In genomic region chr17:1362964-1363363, GRCh38 we compare ENCODE assay signal across 8 cellular contexts. TPM values are rescaled to one million over a fixed set of nuclear protein-coding genes. Genes with fewer than 3 reads are reported as not detected.
DNase-seq lines count a peak whose midpoint lies in the region; ATAC-seq and TF ChIP-seq lines count a peak whose summit lies in the region.

No MANE protein-coding gene starts in this region.

- intact Hi-C loops in dorsolateral prefrontal cortex (cut with DNase I) = loop anchor here in 1 of 2 donors (5.0 kb wide), 2 partner anchors 34 to 154 kb away; partner anchors contain the start of gene INPP5K

- no peak for DNase-seq in activated naive CD4-positive, alpha-beta T cell treated with anti-CD3 and anti-CD28 coated beads, Interleukin-2, amount 50 U/mL, for 72 hours (ENCODE audit: low spot score in 2 of 2)
- DNase-seq in medulla oblongata (ENCODE audit: extremely low spot score) = peak; percentile 77
- no peak for DNase-seq in dorsolateral prefrontal cortex
- DNase-seq in ureter (ENCODE audit: low spot score) = no peak
- DNase-seq in NCI-H2196 treated with DMSO at 0.1 percent for 48 hours (lab: John Stamatoyannopoulos, UW; ENCODE audit: unreplicated experiment) = no peak
- no peak for DNase-seq in activated effector memory CD4-positive, alpha-beta T cell treated with anti-CD3 and anti-CD28 coated beads, Interleukin-2, amount 50 U/mL, for 16 hours

- no peaks in the 10 kb centered on the region for H3K9me3 ChIP-seq in BLaER1 treated with 17β-estradiol and CSF1 and Interleukin-3, amounts not matched to agents 10 nM and 100 nM (replicated peaks in 1 of 11)

- H3K36me3 ChIP-seq in BLaER1 treated with 17β-estradiol and CSF1 and Interleukin-3, amounts not matched to agents 10 nM and 100 nM = peaks cover 38 to 69% (median 53%) of the 10 kb centered on the region in 11 experiments

- peak; percentile 49 for ATAC-seq in HG03108 (IDR thresholded peaks at IDR 0.05; ENCODE audit: unreplicated experiment)
- ATAC-seq in activated naive CD4-positive, alpha-beta T cell treated with anti-CD3 and anti-CD28 coated beads, Interleukin-2, amount 50 U/mL, for 72 hours = peak in 1 of 2 donors; percentile 32

- peak overlapping the region; percentile 2 to 58 for H3K27ac Mint-ChIP-seq in activated naive CD4-positive, alpha-beta T cell treated with anti-CD3 and anti-CD28 coated beads, Interleukin-2, amount 50 U/mL, for 72 hours

- peak overlapping the region; percentile 72 to 90 (median 80); a peak in 21 of 22 replicates for H3K9ac ChIP-seq in BLaER1 treated with 17β-estradiol and CSF1 and Interleukin-3, amounts not matched to agents 10 nM and 100 nM

- peak overlapping the region; percentile 68 to 100 (median 90) for H3K4me2 ChIP-seq in BLaER1 treated with 17β-estradiol and CSF1 and Interleukin-3, amounts not matched to agents 10 nM and 100 nM

- no peaks in the 10 kb centered on the region for H3K9me3 Mint-ChIP-seq in activated naive CD4-positive, alpha-beta T cell treated with anti-CD3 and anti-CD28 coated beads, Interleukin-2, amount 50 U/mL, for 72 hours

- H3K36me3 Mint-ChIP-seq in activated naive CD4-positive, alpha-beta T cell treated with anti-CD3 and anti-CD28 coated beads, Interleukin-2, amount 50 U/mL, for 72 hours = peaks cover 6 to 16% of the 10 kb centered on the region in 2 donors

- TF ChIP-seq CTCF in dorsolateral prefrontal cortex (IDR thresholded peaks at IDR 0.05 in 54 of 56, conservative IDR thresholded peaks at IDR 0.05 in 2 of 56; ENCODE audit: low read depth in 1 of 56, partially characterized antibody in 56 of 56) = no peak

- H3K27me3 ChIP-seq in BLaER1 treated with 17β-estradiol and CSF1 and Interleukin-3, amounts not matched to agents 10 nM and 100 nM = no peaks in the 10 kb centered on the region
- H3K27me3 ChIP-seq in dorsolateral prefrontal cortex = no peaks in the 10 kb centered on the region

- peaks cover 36 to 99% (median 81%) of the 10 kb centered on the region in 11 experiments for H4K20me1 ChIP-seq in BLaER1 treated with 17β-estradiol and CSF1 and Interleukin-3, amounts not matched to agents 10 nM and 100 nM

- peak overlapping the region; percentile 8 to 69 (median 56); a peak in 19 of 20 replicates for H3K4me3 ChIP-seq in BLaER1 treated with 17β-estradiol and CSF1 and Interleukin-3, amounts not matched to agents 10 nM and 100 nM
- H3K4me3 ChIP-seq in dorsolateral prefrontal cortex = peak overlapping the region in 7 of 59 donors; percentile 1 to 31 (median 15)

- H3K4me1 ChIP-seq in BLaER1 treated with 17β-estradiol and CSF1 and Interleukin-3, amounts not matched to agents 10 nM and 100 nM = peaks cover 85 to 95% (median 88%) of the 10 kb centered on the region in 10 experiments

- peak overlapping the region; percentile 58 to 99 (median 95); a peak in 21 of 22 replicates for H3K27ac ChIP-seq in BLaER1 treated with 17β-estradiol and CSF1 and Interleukin-3, amounts not matched to agents 10 nM and 100 nM
- H3K27ac ChIP-seq in dorsolateral prefrontal cortex = peak overlapping the region in 18 of 59 donors; percentile 3 to 62 (median 35)

RNA-seq across cellular contexts. Expression of gene YWHAE, which starts 37.1 kb away (rescaled TPM):
- 100 to 1,000 TPM; 301 to 497 TPM for total RNA-seq in activated naive CD4-positive, alpha-beta T cell treated with anti-CD3 and anti-CD28 coated beads, Interleukin-2, amount 50 U/mL, for 72 hours
- total RNA-seq in dorsolateral prefrontal cortex (1,000 to 10,000 TPM in 9 of 120 experiments, 100 to 1,000 TPM in 111; 537 to 1,262 (median 829) TPM), ureter (492 TPM)
